ENCODE assay signal across 32 cellular contexts in the genomic region with DNA sequence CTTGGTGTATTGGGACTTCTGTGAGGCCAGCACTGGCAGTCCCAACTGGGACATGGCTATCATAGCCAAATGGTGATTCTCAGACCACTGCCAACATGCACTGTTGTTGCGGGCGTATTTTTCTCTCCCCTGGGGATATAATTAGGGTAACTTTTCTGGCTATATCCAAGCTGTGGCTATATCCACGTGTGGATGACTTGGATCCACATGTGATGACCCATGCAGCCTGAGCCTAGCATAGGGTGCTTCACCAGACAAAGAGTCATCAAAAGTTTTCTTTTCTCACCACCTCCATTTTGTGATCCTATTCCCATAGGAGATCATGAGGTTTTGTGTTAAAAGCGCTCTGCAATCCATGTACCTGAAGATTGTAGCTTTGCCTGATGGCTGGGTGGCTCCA. TPM values are rescaled to one million over a fixed set of nuclear protein-coding genes. Genes with fewer than 3 reads are reported as not detected.
"Had no signal": no experiment of that assay in that cellular context is flagged by ENCODE, and none has a peak within 500 bp of the region (broad histone marks: within the 10 kb centered on the region; RNA-seq: fewer than 3 reads in every experiment).

No MANE protein-coding gene starts in this region.

- H3K4me3 Mint-ChIP-seq: activated CD4-positive, alpha-beta T cell treated with anti-CD3 and anti-CD28 coated beads, Interleukin-2, amount 10 ng/mL, durations not matched to agents 24 days and 14 days; activated CD8-positive, alpha-beta T cell treated with anti-CD3 and anti-CD28 coated beads for 36 hours; activated naive CD4-positive, alpha-beta T cell treated with anti-CD3 and anti-CD28 coated beads, Interleukin-2, amount 10 ng/mL, durations not matched to agents 7 days and 5 days; activated naive CD8-positive, alpha-beta T cell treated with anti-CD3 and anti-CD28 coated beads for 36 hours; activated T-cell treated with anti-CD3 and anti-CD28 coated beads, Interleukin-2, amount 50 U/mL, for 4 hours; activated T-helper 1 cell treated with anti-CD3 and anti-CD28 coated beads, Interleukin-12 subunit alpha, Interleukin-12 subunit beta, Interleukin-2, Interleukin-4 antibody, amounts not matched to agents 30 ng/mL and 10 ng/mL and 1 ng/mL, durations not matched to agents 14 hours and 24 hours and 36 hours; central memory CD8-positive, alpha-beta T cell; T-helper 1 cell treated with Interleukin-12 subunit alpha and Interleukin-12 subunit beta and Interleukin-4 antibody, amounts not matched to agents 30 μg/mL and 1 μg/mL, for 36 hours; T-helper 2 cell treated with Interferon-gamma antibody and Interleukin-4, amounts not matched to agents 5 μg/mL and 100 μg/mL, for 36 hours had no signal

- H3K27me3 ChIP-seq: brain microvascular endothelial cell had no signal

- DNase-seq: activated CD4-positive, alpha-beta T cell treated with anti-CD3 and anti-CD28 coated beads, Interleukin-2, amount 10 ng/mL, durations not matched to agents 24 days and 14 days; activated CD4-positive, alpha-beta T cell treated with anti-CD3 and anti-CD28 coated beads, Interleukin-2, amount 50 U/mL, for 4 hours; activated CD8-positive, alpha-beta T cell treated with anti-CD3 and anti-CD28 coated beads for 36 hours; activated gamma-delta T cell treated with Interleukin-2 at 50 U/mL for 16 hours; activated naive CD8-positive, alpha-beta T cell treated with anti-CD3 and anti-CD28 coated beads for 36 hours; activated T-cell treated with anti-CD3 and anti-CD28 coated beads for 4 hours; activated T-cell treated with anti-CD3 and anti-CD28 coated beads, Interleukin-2, amount 50 U/mL, for 4 hours; amniotic stem cell; aorta; brain microvascular endothelial cell; Karpas-422; KBM-7; NCI-H1105; NCI-H1417 treated with DMSO at 0.1 percent for 48 hours; NCI-H1930; NCI-H2081 treated with DMSO at 0.1 percent for 48 hours; NCI-H226; NCI-H446 treated with DMSO at 0.1 percent for 48 hours; NCI-H524; NCI-H69; SHP77; SJCRH30 had no signal

- ATAC-seq: activated CD8-positive, alpha-beta T cell treated with anti-CD3 and anti-CD28 coated beads for 36 hours; activated T-cell treated with anti-CD3 and anti-CD28 coated beads, Interleukin-2, amount 50 U/mL, for 4 hours; Panc1 had no signal

- H3K9me3 ChIP-seq: SJCRH30 had no signal

- H3K4me1 ChIP-seq: SJCRH30 had no signal

- H3K36me3 Mint-ChIP-seq: activated naive CD4-positive, alpha-beta T cell treated with anti-CD3 and anti-CD28 coated beads, Interleukin-2, amount 10 ng/mL, durations not matched to agents 7 days and 5 days; activated naive CD8-positive, alpha-beta T cell treated with anti-CD3 and anti-CD28 coated beads for 36 hours had no signal

- H3K4me3 ChIP-seq: SJCRH30, SK-N-MC had no signal

- H3K27ac ChIP-seq: brain microvascular endothelial cell, SJCRH30, SK-N-MC had no signal

- H3K9me3 Mint-ChIP-seq: activated CD4-positive, alpha-beta T cell treated with anti-CD3 and anti-CD28 coated beads, Interleukin-2, amount 10 ng/mL, durations not matched to agents 24 days and 14 days; activated CD8-positive, alpha-beta T cell treated with anti-CD3 and anti-CD28 coated beads for 36 hours; activated naive CD4-positive, alpha-beta T cell treated with anti-CD3 and anti-CD28 coated beads, Interleukin-2, amount 10 ng/mL, durations not matched to agents 7 days and 5 days; activated naive CD8-positive, alpha-beta T cell treated with anti-CD3 and anti-CD28 coated beads for 36 hours; activated T-cell treated with anti-CD3 and anti-CD28 coated beads, Interleukin-2, amount 50 U/mL, for 4 hours; activated T-helper 1 cell treated with anti-CD3 and anti-CD28 coated beads, Interleukin-12 subunit alpha, Interleukin-12 subunit beta, Interleukin-2, Interleukin-4 antibody, amounts not matched to agents 30 ng/mL and 10 ng/mL and 1 ng/mL, durations not matched to agents 14 hours and 24 hours and 36 hours; central memory CD8-positive, alpha-beta T cell; T-helper 1 cell treated with Interleukin-12 subunit alpha and Interleukin-12 subunit beta and Interleukin-4 antibody, amounts not matched to agents 30 μg/mL and 1 μg/mL, for 36 hours; T-helper 2 cell treated with Interferon-gamma antibody and Interleukin-4, amounts not matched to agents 5 μg/mL and 100 μg/mL, for 36 hours had no signal

- H3K27ac Mint-ChIP-seq: activated CD4-positive, alpha-beta T cell treated with anti-CD3 and anti-CD28 coated beads, Interleukin-2, amount 10 ng/mL, durations not matched to agents 24 days and 14 days; activated CD8-positive, alpha-beta T cell treated with anti-CD3 and anti-CD28 coated beads for 36 hours; activated naive CD4-positive, alpha-beta T cell treated with anti-CD3 and anti-CD28 coated beads, Interleukin-2, amount 10 ng/mL, durations not matched to agents 7 days and 5 days; activated naive CD8-positive, alpha-beta T cell treated with anti-CD3 and anti-CD28 coated beads for 36 hours; activated T-helper 1 cell treated with anti-CD3 and anti-CD28 coated beads, Interleukin-12 subunit alpha, Interleukin-12 subunit beta, Interleukin-2, Interleukin-4 antibody, amounts not matched to agents 30 ng/mL and 10 ng/mL and 1 ng/mL, durations not matched to agents 14 hours and 24 hours and 36 hours; T-helper 1 cell treated with Interleukin-12 subunit alpha and Interleukin-12 subunit beta and Interleukin-4 antibody, amounts not matched to agents 30 μg/mL and 1 μg/mL, for 36 hours; T-helper 2 cell treated with Interferon-gamma antibody and Interleukin-4, amounts not matched to agents 5 μg/mL and 100 μg/mL, for 36 hours had no signal

- H3K36me3 ChIP-seq: brain microvascular endothelial cell, SJCRH30 had no signal

- H3K4me1 Mint-ChIP-seq: activated CD4-positive, alpha-beta T cell treated with anti-CD3 and anti-CD28 coated beads, Interleukin-2, amount 10 ng/mL, durations not matched to agents 24 days and 14 days; activated naive CD4-positive, alpha-beta T cell treated with anti-CD3 and anti-CD28 coated beads, Interleukin-2, amount 10 ng/mL, durations not matched to agents 7 days and 5 days; activated naive CD8-positive, alpha-beta T cell treated with anti-CD3 and anti-CD28 coated beads for 36 hours; central memory CD8-positive, alpha-beta T cell had no signal

RNA-seq across cellular contexts. Expression of gene CSF3R, which starts 51.2 kb away (rescaled TPM):
- total RNA-seq: activated CD8-positive, alpha-beta memory T cell treated with anti-CD3 and anti-CD28 coated beads for 36 hours; activated CD8-positive, alpha-beta T cell treated with anti-CD3 and anti-CD28 coated beads for 36 hours; activated T-cell treated with anti-CD3 and anti-CD28 coated beads, Interleukin-2, amount 50 U/mL, for 4 hours; MCF 10A; RPMI7951; SJCRH30 had no signal
